In genomic region chr18:76988827-76989646, GRCh38 we compare ENCODE assay signal across 1 cellular context.
TF ChIP-seq lines count a peak whose summit lies in the region.

No MANE protein-coding gene starts in this region.

TF ChIP-seq in HepG2, 621 proteins besides CTCF, POLR2A, EP300 and RAD21 (continued from another document):
- TF ChIP-seq TRIM22 (IDR thresholded peaks at IDR 0.05) (no peak), TERF1 (CRISPR knock-in tag; IDR thresholded peaks at IDR 0.05) (no peak), ZNF703 (CRISPR knock-in tag; IDR thresholded peaks at IDR 0.05; ENCODE audit: borderline replicate concordance) (no peak), ZBTB20 (CRISPR knock-in tag; IDR thresholded peaks at IDR 0.05; ENCODE audit: borderline replicate concordance, low read depth) (no peak), NR2F6 (IDR thresholded peaks at IDR 0.05) (no peak), NR2F6 (CRISPR knock-in tag; IDR thresholded peaks at IDR 0.05) (no peak), ZSCAN25 (CRISPR knock-in tag; IDR thresholded peaks at IDR 0.05) (no peak), ZSCAN9 (CRISPR knock-in tag; IDR thresholded peaks at IDR 0.05; ENCODE audit: borderline replicate concordance) (no peak), NFE2 (CRISPR knock-in tag; IDR thresholded peaks at IDR 0.05) (no peak), GATAD2A (CRISPR knock-in tag; IDR thresholded peaks at IDR 0.05) (no peak), ZNF430 (CRISPR knock-in tag; IDR thresholded peaks at IDR 0.05) (no peak), FOXA1 (IDR thresholded peaks at IDR 0.05) (no peak), FOXA1 (CRISPR knock-in tag; IDR thresholded peaks at IDR 0.05) (no peak), ZFP82 (CRISPR knock-in tag; IDR thresholded peaks at IDR 0.05; ENCODE audit: borderline replicate concordance) (no peak), ZFP36 (IDR thresholded peaks at IDR 0.05; ENCODE audit: borderline replicate concordance, low read depth, low read length, partially characterized antibody) (no peak), ZBTB43 (CRISPR knock-in tag; conservative IDR thresholded peaks at IDR 0.05) (no peak), POLR2G (IDR thresholded peaks at IDR 0.05; ENCODE audit: low read depth, low read length) (no peak)
